Comparison of ENCODE assay signal across 25 cellular contexts in genomic region chr19:16891696-16892382, GRCh38. TPM values are rescaled to one million over a fixed set of nuclear protein-coding genes. Genes with fewer than 3 reads are reported as not detected.
"Had no signal": no experiment of that assay in that cellular context is flagged by ENCODE, and none has a peak within 500 bp of the region (broad histone marks: within the 10 kb centered on the region; RNA-seq: fewer than 3 reads in every experiment).

No MANE protein-coding gene starts in this region.

- ATAC-seq: activated CD8-positive, alpha-beta memory T cell treated with anti-CD3 and anti-CD28 coated beads, Interleukin-2, amount 10 ng/mL, durations not matched to agents 7 days and 5 days; activated naive CD8-positive, alpha-beta T cell treated with anti-CD3 and anti-CD28 coated beads, Interleukin-2, amount 50 U/mL, for 24 hours; left cardiac atrium; naive thymus-derived CD8-positive, alpha-beta T cell; stimulated activated naive B cell treated with anti-CD40 and anti-IgM and Interleukin-4, amounts not matched to agents 10 μg/mL and 1 μg/mL and 100 μg/mL, for 72 hours; T-helper 17 cell; upper lobe of right lung had no signal

- H3K9me3 ChIP-seq: esophagus muscularis mucosa, sigmoid colon, upper lobe of right lung had no signal

- H3K27me3 ChIP-seq: upper lobe of right lung had no signal

- H3K9ac ChIP-seq: neural progenitor cell had no signal

- H3K4me3 ChIP-seq: coronary artery, esophagus muscularis mucosa, neural progenitor cell, sigmoid colon, smooth muscle cell, upper lobe of right lung had no signal

- H3K4me1 ChIP-seq: neural progenitor cell had no signal

- H3K4me2 ChIP-seq: neural progenitor cell, smooth muscle cell had no signal

- H3K27ac ChIP-seq: coronary artery, esophagus muscularis mucosa, neural progenitor cell, sigmoid colon, upper lobe of right lung had no signal

- H3K36me3 ChIP-seq: esophagus muscularis mucosa, neural progenitor cell, sigmoid colon, upper lobe of right lung had no signal

- DNase-seq: activated CD4-positive, alpha-beta memory T cell treated with anti-CD3 and anti-CD28 coated beads for 36 hours; activated CD4-positive, alpha-beta T cell treated with anti-CD3 and anti-CD28 coated beads for 48 hours; activated CD4-positive, CD25-positive, alpha-beta regulatory T cell; activated CD8-positive, alpha-beta memory T cell treated with anti-CD3 and anti-CD28 coated beads, Interleukin-2, amount 10 ng/mL, durations not matched to agents 7 days and 5 days; activated gamma-delta T cell; activated naive CD4-positive, alpha-beta T cell treated with anti-CD3 and anti-CD28 coated beads, Interleukin-2, amount 50 U/mL, for 16 hours; activated naive CD8-positive, alpha-beta T cell treated with anti-CD3 and anti-CD28 coated beads, Interleukin-2, amount 50 U/mL, for 24 hours; activated T-cell treated with anti-CD3 and anti-CD28 coated beads for 4 hours; cerebellar nuclear complex; glutamatergic neuron; hypothalamus; left cardiac atrium; naive thymus-derived CD8-positive, alpha-beta T cell; sigmoid colon; stimulated activated CD4-positive, alpha-beta T cell treated with anti-CD3 and anti-CD28 coated beads, Interleukin-15, amount 100 ng/mL, for 24 hours; stimulated activated naive B cell treated with anti-CD40 and anti-IgM and Interleukin-4, amounts not matched to agents 10 μg/mL and 1 μg/mL and 100 μg/mL, for 72 hours; T-helper 17 cell; upper lobe of right lung had no signal

RNA-seq across cellular contexts. Expression of gene F2RL3, which starts 3.0 kb away (rescaled TPM):
- total RNA-seq: activated CD4-positive, alpha-beta memory T cell treated with anti-CD3 and anti-CD28 coated beads for 36 hours; activated T-helper 1 cell treated with anti-CD3 and anti-CD28 coated beads, Interleukin-12 subunit alpha, Interleukin-12 subunit beta, Interleukin-2, Interleukin-4 antibody, amounts not matched to agents 30 ng/mL and 10 ng/mL and 1 ng/mL, durations not matched to agents 14 hours and 24 hours and 36 hours; naive thymus-derived CD8-positive, alpha-beta T cell; renal cortical epithelial cell; temporal lobe had no signal
